Comparison of ENCODE assay signal across 8 cellular contexts in the genomic region with DNA sequence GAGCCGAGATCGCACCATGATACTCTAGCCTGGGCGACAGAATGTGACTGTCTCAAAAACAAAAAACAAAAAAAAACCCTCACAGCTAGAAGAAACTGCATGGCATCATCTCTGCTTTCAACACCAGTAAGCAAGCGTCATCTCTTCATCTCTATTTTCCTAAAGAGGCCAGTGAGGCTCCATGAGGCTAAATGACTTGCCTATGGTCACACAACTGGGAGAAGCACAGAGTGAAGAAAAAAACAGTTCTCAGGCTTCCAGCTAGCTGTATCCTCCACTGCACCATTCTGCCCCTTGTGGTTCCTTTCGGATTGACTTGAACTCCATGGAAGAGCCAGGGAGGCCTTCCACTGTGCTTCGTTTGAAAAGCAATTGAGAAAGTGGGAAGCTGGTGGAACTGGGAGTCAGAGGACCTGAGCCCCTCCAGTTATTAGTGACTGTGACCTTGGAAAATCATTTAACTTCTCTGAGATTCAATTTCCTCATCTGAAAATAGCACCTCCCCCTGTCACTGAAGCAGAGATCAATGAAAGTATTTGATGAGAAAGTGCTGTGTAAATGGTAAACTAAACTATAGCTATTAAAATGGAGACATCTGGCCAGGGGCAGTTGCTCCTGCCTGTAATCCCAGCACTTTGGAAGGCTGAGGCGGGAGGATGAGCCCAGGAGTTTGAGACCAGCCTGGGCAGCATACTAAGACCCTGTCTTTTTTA. TPM values are rescaled to one million over a fixed set of nuclear protein-coding genes. Genes with fewer than 3 reads are reported as not detected.
A peak's percentile ranks its signal among the peaks of the same experiment; 100 is the strongest.
DNase-seq lines count a peak whose midpoint lies in the region; ATAC-seq and TF ChIP-seq lines count a peak whose summit lies in the region.

No MANE protein-coding gene starts in this region.

- ATAC-seq in sciatic nerve (peak; percentile 88), HG03108 (IDR thresholded peaks at IDR 0.05; ENCODE audit: unreplicated experiment) (no peak)

- intact Hi-C loops in sciatic nerve (cut with DNase I): no loop called here

- TF ChIP-seq CTCF in GM12875 (IDR thresholded peaks at IDR 0.05; ENCODE audit: borderline replicate concordance, insufficient read depth, low read depth, low read length): peak; percentile 67; the same call in 1 of the 2 replicates

- DNase-seq in AG08395 (ENCODE audit: low spot score): peak; percentile 70
- peak; percentile 17 for DNase-seq in NCI-H2196 treated with DMSO at 0.1 percent for 48 hours (lab: John Stamatoyannopoulos, UW; ENCODE audit: unreplicated experiment)
- peak; percentile 72 for DNase-seq in amniotic epithelial cell (ENCODE audit: low read depth)
- DNase-seq in hepatic stellate cell (ENCODE audit: low spot score): peak; percentile 56
- DNase-seq in sciatic nerve (ENCODE audit: low spot score): no peak
- DNase-seq in mesenteric fat pad (ENCODE audit: low spot score): no peak

- H3K4me3 ChIP-seq in GM12875 (ENCODE audit: low read depth, low read length): no peak overlapping the region

RNA-seq across cellular contexts. Expression of gene DENND4A, which starts 32.1 kb away (rescaled TPM):
- 46.5 TPM for total RNA-seq in sciatic nerve
- 30.4 TPM for total RNA-seq in mesenteric fat pad

RNA-seq across cellular contexts. Expression of gene RAB11A, which starts 45.1 kb away (rescaled TPM):
- 154 TPM for total RNA-seq in sciatic nerve
- 207 TPM for total RNA-seq in mesenteric fat pad

Comparison
In these comparisons a context has a peak if more than half of its experiments do, and no peak if none do; other contexts are left out.
1. DNase-seq: peak in AG08395 (single experiment), NCI-H2196 treated with DMSO at 0.1 percent for 48 hours (single experiment), amniotic epithelial cell (single experiment) and hepatic stellate cell (single experiment); none in sciatic nerve (single experiment) and mesenteric fat pad (single experiment).